Comparison of ENCODE assay signal across 30 cellular contexts in genomic region chr3:81931852-81932251, GRCh38.
"Had no signal": no experiment of that assay in that cellular context is flagged by ENCODE, and none has a peak within 500 bp of the region (broad histone marks: within the 10 kb centered on the region; RNA-seq: fewer than 3 reads in every experiment).

No MANE protein-coding gene starts in this region.

- H3K9me3 ChIP-seq: gastroesophageal sphincter, psoas muscle, sigmoid colon, stomach, tibial artery had no signal

- H3K27me3 Mint-ChIP-seq: activated naive CD8-positive, alpha-beta T cell; naive B cell; stimulated activated naive B cell treated with anti-CD40 and anti-IgM and Interleukin-4, amounts not matched to agents 10 μg/mL and 1 μg/mL and 100 μg/mL, for 72 hours had no signal

- H3K79me2 ChIP-seq: parathyroid adenoma had no signal

- H3K27me3 ChIP-seq: gastroesophageal sphincter, sigmoid colon, stomach, tibial artery had no signal

- H3K36me3 Mint-ChIP-seq: activated naive CD8-positive, alpha-beta T cell; mesothelial cell of epicardium; naive B cell; stimulated activated naive B cell treated with anti-CD40 and anti-IgM and Interleukin-4, amounts not matched to agents 10 μg/mL and 1 μg/mL and 100 μg/mL, for 72 hours had no signal

- H3K36me3 ChIP-seq: gastroesophageal sphincter, sigmoid colon, stomach, tibial artery, WERI-Rb-1 had no signal

- H3K4me3 ChIP-seq: gastroesophageal sphincter, psoas muscle, sigmoid colon, smooth muscle cell, stomach, tibial artery had no signal

- H3K9me3 Mint-ChIP-seq: mesothelial cell of epicardium; naive B cell; nephron progenitor cell; stimulated activated naive B cell treated with anti-CD40 and anti-IgM and Interleukin-4, amounts not matched to agents 10 μg/mL and 1 μg/mL and 100 μg/mL, for 72 hours had no signal

- DNase-seq: activated CD4-positive, alpha-beta T cell treated with anti-CD3 and anti-CD28 coated beads for 48 hours; activated CD4-positive, alpha-beta T cell treated with anti-CD3 and anti-CD28 coated beads, Interleukin-2, amount 50 U/mL, for 48 hours; activated CD8-positive, alpha-beta memory T cell treated with anti-CD3 and anti-CD28 coated beads for 24 hours; activated effector memory CD4-positive, alpha-beta T cell treated with Interleukin-2 at 50 U/mL for 16 hours; activated naive CD4-positive, alpha-beta T cell treated with Interleukin-2 at 50 U/mL for 16 hours; anterior cingulate cortex; dermis blood vessel endothelial cell; effector CD8-positive, alpha-beta T cell; head of caudate nucleus; hippocampal formation; left cardiac atrium; left ventricle myocardium superior; naive B cell; nephron progenitor cell; occipital lobe; psoas muscle; sigmoid colon; stimulated activated CD4-positive, alpha-beta T cell treated with anti-CD3 and anti-CD28 coated beads, Interleukin-1b, Interleukin-23, amount 100 ng/mL, for 48 hours; stimulated activated naive B cell treated with anti-CD40 and anti-IgM and Interleukin-4, amounts not matched to agents 10 μg/mL and 1 μg/mL and 100 μg/mL, for 72 hours; stomach; T-helper 9 cell; tibial artery; WERI-Rb-1 had no signal

- H3K27ac ChIP-seq: epithelial cell of prostate, gastroesophageal sphincter, parathyroid adenoma, psoas muscle, sigmoid colon, stomach, tibial artery, WERI-Rb-1 had no signal

- H3K4me3 Mint-ChIP-seq: activated naive CD8-positive, alpha-beta T cell; mesothelial cell of epicardium; naive B cell; nephron progenitor cell; stimulated activated naive B cell treated with anti-CD40 and anti-IgM and Interleukin-4, amounts not matched to agents 10 μg/mL and 1 μg/mL and 100 μg/mL, for 72 hours had no signal

- H3K4me1 Mint-ChIP-seq: naive B cell; nephron progenitor cell; stimulated activated naive B cell treated with anti-CD40 and anti-IgM and Interleukin-4, amounts not matched to agents 10 μg/mL and 1 μg/mL and 100 μg/mL, for 72 hours had no signal

- H3K4me1 ChIP-seq: gastroesophageal sphincter, parathyroid adenoma, psoas muscle, sigmoid colon, stomach, tibial artery had no signal

- H3K27ac Mint-ChIP-seq: activated naive CD8-positive, alpha-beta T cell; mesothelial cell of epicardium; naive B cell; nephron progenitor cell; stimulated activated naive B cell treated with anti-CD40 and anti-IgM and Interleukin-4, amounts not matched to agents 10 μg/mL and 1 μg/mL and 100 μg/mL, for 72 hours had no signal

- H2AFZ ChIP-seq: parathyroid adenoma had no signal

- ATAC-seq: activated CD4-positive, CD25-positive, alpha-beta regulatory T cell treated with anti-CD3 and anti-CD28 coated beads, Interleukin-2, amount 50 U/mL, for 24 hours; gastroesophageal sphincter; left cardiac atrium; left ventricle myocardium superior; psoas muscle; stimulated activated naive B cell treated with anti-CD40 and anti-IgM and Interleukin-4, amounts not matched to agents 10 μg/mL and 1 μg/mL and 100 μg/mL, for 72 hours had no signal

- H3K4me2 ChIP-seq: smooth muscle cell had no signal

- H3K9ac ChIP-seq: parathyroid adenoma had no signal
